Comparison of ENCODE assay signal across 1 cellular context in genomic region chr6:160297310-160297709, GRCh38.
TF ChIP-seq lines count a peak whose summit lies in the region.

No MANE protein-coding gene starts in this region.

TF ChIP-seq in H1, 55 proteins besides CTCF, POLR2A, EP300 and RAD21 (continued from another document):
- TF ChIP-seq CHD7 (IDR thresholded peaks at IDR 0.05; ENCODE audit: insufficient replicate concordance, low read length) (no peak), EZH2 (IDR thresholded peaks at IDR 0.05; ENCODE audit: low read depth, low read length, severe bottlenecking) (no peak), ATF2 (IDR thresholded peaks at IDR 0.05; ENCODE audit: low read length) (no peak), CBX8 (IDR thresholded peaks at IDR 0.05; ENCODE audit: borderline replicate concordance, low read depth, low read length) (no peak), TEAD4 (IDR thresholded peaks at IDR 0.05; ENCODE audit: low read depth, low read length) (no peak)
